In the genomic region with DNA sequence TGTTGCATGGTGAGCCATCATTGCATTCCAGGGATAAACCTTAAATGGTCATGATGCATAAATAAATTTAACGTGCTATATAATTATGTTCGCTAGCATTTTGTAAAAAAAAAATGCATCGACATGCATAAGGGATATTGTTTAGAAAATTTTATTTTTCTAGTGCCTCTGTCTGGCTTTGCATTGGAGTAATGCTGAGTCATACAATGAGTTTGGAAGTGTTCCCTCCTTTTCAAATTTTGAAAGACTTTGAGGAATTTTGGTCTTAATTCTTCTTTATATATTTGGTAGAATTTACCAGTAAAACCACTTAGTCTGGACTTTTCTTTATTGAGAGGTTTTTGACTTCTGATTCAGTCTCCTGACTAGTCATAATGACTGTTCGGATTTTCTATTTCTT, we compare ENCODE assay signal across 2 cellular contexts.
TF ChIP-seq lines count a peak whose summit lies in the region.

No MANE protein-coding gene starts in this region.

TF ChIP-seq in IMR-90, 13 proteins besides CTCF, POLR2A, EP300 and RAD21:
- TF ChIP-seq NFE2L2 (IDR thresholded peaks at IDR 0.05; ENCODE audit: low read depth, low read length) (peak; percentile 75), FOS (IDR thresholded peaks at IDR 0.05; ENCODE audit: low read depth, low read length) (no peak), MAFK (IDR thresholded peaks at IDR 0.05; ENCODE audit: low read depth, low read length) (0 out of 2 replicates have a peak, but pooled peaks have one; percentile 5)

TF ChIP-seq in K562, 482 proteins besides CTCF, POLR2A, EP300 and RAD21:
- peak; percentile 57 for TF ChIP-seq NFE2 (IDR thresholded peaks at IDR 0.05; ENCODE audit: low read depth)
- peak; percentile 74 for TF ChIP-seq MAFG (tag; conservative IDR thresholded peaks at IDR 0.05)
- no peak for TF ChIP-seq NBN (IDR thresholded peaks at IDR 0.05; ENCODE audit: low read depth)
- TF ChIP-seq ZNF316 (IDR thresholded peaks at IDR 0.05) = peak; percentile 79
- TF ChIP-seq WHSC1 (IDR thresholded peaks at IDR 0.05; ENCODE audit: low read length) = no peak
- no peak for TF ChIP-seq ZNF785 (CRISPR knock-in tag; IDR thresholded peaks at IDR 0.05)
- TF ChIP-seq MAFK (IDR thresholded peaks at IDR 0.05; ENCODE audit: low read length) = peak; percentile 33; the same call in 1 of the 2 replicates
- no peak for TF ChIP-seq ERF (CRISPR knock-in tag; IDR thresholded peaks at IDR 0.05)
- TF ChIP-seq BRCA1 (IDR thresholded peaks at IDR 0.05) = no peak
- no peak for TF ChIP-seq BRCA1 (CRISPR knock-in tag; IDR thresholded peaks at IDR 0.05)
- TF ChIP-seq PCBP2 (IDR thresholded peaks at IDR 0.05; ENCODE audit: low read depth, low read length, poor library complexity, severe bottlenecking) = no peak
- TF ChIP-seq FOXA1 (IDR thresholded peaks at IDR 0.05; ENCODE audit: borderline replicate concordance) = no peak
- TF ChIP-seq JUN (IDR thresholded peaks at IDR 0.05; ENCODE audit: borderline replicate concordance, low read depth, low read length) = no peak
- TF ChIP-seq JUN (CRISPR knock-in tag; IDR thresholded peaks at IDR 0.05; ENCODE audit: borderline replicate concordance) = no peak
- TF ChIP-seq HES1 (IDR thresholded peaks at IDR 0.05; ENCODE audit: low read depth) = no peak
- no peak for TF ChIP-seq TFAM (CRISPR knock-in tag; conservative IDR thresholded peaks at IDR 0.05)
- no peak for TF ChIP-seq NUFIP1 (IDR thresholded peaks at IDR 0.05; ENCODE audit: partially characterized antibody)
- TF ChIP-seq NFE2L1 (tag; IDR thresholded peaks at IDR 0.05; ENCODE audit: borderline replicate concordance, low read depth) = peak; percentile 57; the same call in 1 of the 2 replicates
- TF ChIP-seq MAFF (IDR thresholded peaks at IDR 0.05; ENCODE audit: low read length) = peak; percentile 60
- TF ChIP-seq C11orf30 (IDR thresholded peaks at IDR 0.05; ENCODE audit: low read depth) = peak; percentile 63
